In the genomic region with DNA sequence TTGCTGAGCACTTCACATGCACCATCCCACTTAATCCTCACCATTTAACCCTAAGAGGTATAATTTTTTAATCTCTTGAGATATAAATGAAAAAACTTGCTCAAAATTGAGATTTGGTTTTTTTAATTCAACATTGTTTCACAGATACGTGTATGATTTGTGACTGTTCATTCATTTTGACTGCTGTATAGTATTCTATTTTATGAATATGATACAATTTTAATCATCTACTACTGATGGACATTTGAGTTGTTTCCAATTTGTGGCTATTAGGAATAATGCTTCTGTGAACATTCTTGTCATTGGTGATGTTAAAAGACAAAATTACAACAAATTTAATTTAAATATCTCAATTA, we compare ENCODE assay signal across 1 cellular context.
TF ChIP-seq lines count a peak whose summit lies in the region.

No MANE protein-coding gene starts in this region.

TF ChIP-seq in H1, 55 proteins besides CTCF, POLR2A, EP300 and RAD21:
- no peak for TF ChIP-seq TBP (IDR thresholded peaks at IDR 0.05; ENCODE audit: low read depth, low read length)
- no peak for TF ChIP-seq RXRA (IDR thresholded peaks at IDR 0.05; ENCODE audit: insufficient read depth, low read depth, low read length)
- no peak for TF ChIP-seq ASH2L (IDR thresholded peaks at IDR 0.05; ENCODE audit: low read length)
- no peak for TF ChIP-seq SUZ12 (IDR thresholded peaks at IDR 0.05; ENCODE audit: low read length)
- TF ChIP-seq KDM1A (IDR thresholded peaks at IDR 0.05; ENCODE audit: borderline replicate concordance, low read length): no peak
- TF ChIP-seq CREB1 (IDR thresholded peaks at IDR 0.05): no peak
- no peak for TF ChIP-seq GABPA (IDR thresholded peaks at IDR 0.05; ENCODE audit: borderline replicate concordance, insufficient read depth, low read length)
- TF ChIP-seq GTF2F1 (IDR thresholded peaks at IDR 0.05; ENCODE audit: borderline replicate concordance, low read depth, low read length): no peak
- no peak for TF ChIP-seq SIRT6 (IDR thresholded peaks at IDR 0.05; ENCODE audit: low read length)
